In genomic region chr14:76955575-76956252, GRCh38 we compare ENCODE assay signal across 8 cellular contexts.
DNase-seq lines count a peak whose midpoint lies in the region; ATAC-seq and TF ChIP-seq lines count a peak whose summit lies in the region.

No MANE protein-coding gene starts in this region.

- intact Hi-C loops in left lung (cut with DNase I) = loop anchor here in 1 of 2 donors (5.0 kb wide), 1 partner anchor 38 kb away; no protein-coding TSS in a partner anchor

- TF ChIP-seq CTCF in HL-60 (IDR thresholded peaks at IDR 0.05; ENCODE audit: insufficient read depth, low read length) (no peak), brain microvascular endothelial cell (IDR thresholded peaks at IDR 0.05; ENCODE audit: low read depth, low read length, missing control alignments) (no peak), left lung (IDR thresholded peaks at IDR 0.05) (no peak)

- H3K4me1 ChIP-seq in ACC112 (ENCODE audit: control insufficient read depth, insufficient read depth, low read length, unreplicated experiment) (peaks cover 51% of the 10 kb centered on the region), left lung (peaks cover 39 to 87% of the 10 kb centered on the region in 2 donors)

- H2AFZ ChIP-seq in ACC112 (ENCODE audit: low read length, unreplicated experiment) = peak overlapping the region; percentile 28

- H3K27me3 ChIP-seq in ACC112 (ENCODE audit: insufficient read depth, low read length) (no peaks in the 10 kb centered on the region), HL-60 (ENCODE audit: insufficient read depth, poor library complexity, severe bottlenecking) (no peaks in the 10 kb centered on the region), brain microvascular endothelial cell (replicated peaks) (no peaks in the 10 kb centered on the region), left lung (no peaks in the 10 kb centered on the region)

- DNase-seq in HL-60 (ENCODE audit: low read depth in 1 of 2, low spot score in 1 of 2) (peak in 1 of 2 experiments; percentile 32), T-helper 1 cell (peak; percentile 16 to 83 (median 52)), brain microvascular endothelial cell (peak; percentile 36), left lung (peak in 1 of 2 donors; percentile 49)
- DNase-seq in stimulated activated CD4-positive, alpha-beta T cell treated with anti-CD3 and anti-CD28 coated beads, Interleukin-4, amount 100 ng/mL, for 4 hours = peak; percentile 34 to 65

- H3K36me3 ChIP-seq in ACC112 (ENCODE audit: insufficient read depth, low read length) = no peaks in the 10 kb centered on the region
- H3K36me3 ChIP-seq in brain microvascular endothelial cell (replicated peaks) = no peaks in the 10 kb centered on the region
- no peaks in the 10 kb centered on the region for H3K36me3 ChIP-seq in left lung

- peak overlapping the region; percentile 94 for H3K27ac ChIP-seq in ACC112 (ENCODE audit: low read depth, low read length)
- peak overlapping the region; percentile 74 for H3K27ac ChIP-seq in HL-60 (replicated peaks)
- H3K27ac ChIP-seq in brain microvascular endothelial cell = peak overlapping the region; percentile 90
- peak overlapping the region; percentile 95 to 99 for H3K27ac ChIP-seq in left lung

- in situ Hi-C loops in brain microvascular endothelial cell (cut with HindIII; ENCODE audit: low pct_ligation_motif_present, low sequenced_read_pairs) = no loop called here

- no peaks in the 10 kb centered on the region for H3K79me2 ChIP-seq in ACC112 (ENCODE audit: control insufficient read depth, insufficient read depth, low read length, unreplicated experiment)

- no peaks in the 10 kb centered on the region for H3K9me3 ChIP-seq in left lung

- peak; percentile 24 for ATAC-seq in GM18870 (IDR thresholded peaks at IDR 0.05; ENCODE audit: unreplicated experiment)
- peak; percentile 3 for ATAC-seq in left lung
- no peak for ATAC-seq in HG03565 (IDR thresholded peaks at IDR 0.05; ENCODE audit: unreplicated experiment)

- H3K4me3 ChIP-seq in ACC112 (ENCODE audit: low read depth, low read length) (peak overlapping the region; percentile 52), HL-60 (replicated peaks; ENCODE audit: insufficient read depth, low read length) (peak overlapping the region; percentile 29; the same call in 1 of the 2 replicates), brain microvascular endothelial cell (ENCODE audit: low read depth, low read length) (no peak overlapping the region), left lung (peak overlapping the region; percentile 15 to 36)
